In genomic region chr11:119051440-119052162, GRCh38 we compare ENCODE assay signal across 2 cellular contexts.
TF ChIP-seq lines count a peak whose summit lies in the region.

No MANE protein-coding gene starts in this region.

TF ChIP-seq in GM12891, 5 proteins besides CTCF, POLR2A, EP300 and RAD21:
- peak; percentile 61; the same call in 1 of the 2 replicates for TF ChIP-seq POLR2AphosphoS5 (IDR thresholded peaks at IDR 0.05; ENCODE audit: low read depth, low read length)
- peak; percentile 61 for TF ChIP-seq SPI1 (IDR thresholded peaks at IDR 0.05; ENCODE audit: low read depth, low read length)
- TF ChIP-seq TAF1 (IDR thresholded peaks at IDR 0.05; ENCODE audit: low read depth, low read length), result no peak

TF ChIP-seq in GM12878, 131 proteins besides CTCF, POLR2A, EP300 and RAD21 (continues in another document):
- TF ChIP-seq GABPA (IDR thresholded peaks at IDR 0.05; ENCODE audit: low read depth), result no peak
- TF ChIP-seq SUZ12 (IDR thresholded peaks at IDR 0.05; ENCODE audit: unreplicated experiment), result no peak
- no peak for TF ChIP-seq E4F1 (IDR thresholded peaks at IDR 0.05; ENCODE audit: borderline replicate concordance, partially characterized antibody)
- 0 out of 2 replicates have a peak, but pooled peaks have one; percentile 23 for TF ChIP-seq CREM (IDR thresholded peaks at IDR 0.05; ENCODE audit: low read depth)
- TF ChIP-seq RELB (IDR thresholded peaks at IDR 0.05; ENCODE audit: low read depth), result peak; percentile 81
- TF ChIP-seq EGR1 (IDR thresholded peaks at IDR 0.05; ENCODE audit: borderline replicate concordance in 1 of 2, low read depth in 2 of 2, low read length in 2 of 2), result no peak; a peak in 1 of 3 replicates
- TF ChIP-seq BCL3 (IDR thresholded peaks at IDR 0.05; ENCODE audit: borderline replicate concordance, insufficient read depth, low read depth, low read length, poor library complexity, severe bottlenecking), result peak; percentile 41
- TF ChIP-seq WRNIP1 (IDR thresholded peaks at IDR 0.05; ENCODE audit: borderline replicate concordance, low read depth, low read length), result no peak
- TF ChIP-seq SMC3 (IDR thresholded peaks at IDR 0.05; ENCODE audit: borderline replicate concordance, low read length), result no peak
- peak; percentile 53; the same call in 1 of the 2 replicates for TF ChIP-seq RUNX3 (IDR thresholded peaks at IDR 0.05; ENCODE audit: low read length)
- no peak for TF ChIP-seq MXI1 (IDR thresholded peaks at IDR 0.05; ENCODE audit: low read depth, low read length)
- TF ChIP-seq SMAD1 (IDR thresholded peaks at IDR 0.05; ENCODE audit: low read depth, partially characterized antibody), result no peak
- no peak for TF ChIP-seq BMI1 (IDR thresholded peaks at IDR 0.05; ENCODE audit: borderline replicate concordance)
- no peak for TF ChIP-seq RBBP5 (conservative IDR thresholded peaks at IDR 0.05)
- peak; percentile 89 for TF ChIP-seq YY1 (IDR thresholded peaks at IDR 0.05; ENCODE audit: low read depth, low read length)
- TF ChIP-seq JUND (IDR thresholded peaks at IDR 0.05; ENCODE audit: low read depth, low read length), result no peak
- peak; percentile 98 for TF ChIP-seq RELA (IDR thresholded peaks at IDR 0.05; ENCODE audit: borderline replicate concordance, partially characterized antibody)
- no peak for TF ChIP-seq CUX1 (IDR thresholded peaks at IDR 0.05; ENCODE audit: insufficient replicate concordance, low read depth, low read length)
- no peak for TF ChIP-seq EZH2 (IDR thresholded peaks at IDR 0.05; ENCODE audit: borderline replicate concordance, control insufficient read depth, low read depth, low read length)
- peak; percentile 41; the same call in 1 of the 2 replicates for TF ChIP-seq NR2F1 (conservative IDR thresholded peaks at IDR 0.05)
- peak; percentile 56; the same call in 1 of the 2 replicates for TF ChIP-seq SPI1 (IDR thresholded peaks at IDR 0.05; ENCODE audit: borderline replicate concordance, insufficient read depth, low read depth, low read length)
- no peak for TF ChIP-seq NFYA (IDR thresholded peaks at IDR 0.05; ENCODE audit: borderline replicate concordance, low read depth, low read length)
- TF ChIP-seq CBFB (IDR thresholded peaks at IDR 0.05; ENCODE audit: low read depth), result no peak
- no peak for TF ChIP-seq MTA3 (IDR thresholded peaks at IDR 0.05; ENCODE audit: borderline replicate concordance, low read length)
- TF ChIP-seq TCF12 (IDR thresholded peaks at IDR 0.05; ENCODE audit: low read depth, low read length), result peak; percentile 89
- peak; percentile 43; the same call in 1 of the 2 replicates for TF ChIP-seq MLLT1 (IDR thresholded peaks at IDR 0.05)
- TF ChIP-seq PAX5 (IDR thresholded peaks at IDR 0.05; ENCODE audit: borderline replicate concordance, low read depth, low read length), result peak; percentile 57; the same call in 1 of the 2 replicates
- no peak; the same call in 1 of the 2 replicates for TF ChIP-seq SIN3A (IDR thresholded peaks at IDR 0.05; ENCODE audit: low read depth, low read length)
- no peak for TF ChIP-seq CHD1 (IDR thresholded peaks at IDR 0.05; ENCODE audit: low read depth, low read length)
- TF ChIP-seq KLF5 (IDR thresholded peaks at IDR 0.05; ENCODE audit: partially characterized antibody), result no peak
- no peak for TF ChIP-seq ZBED1 (IDR thresholded peaks at IDR 0.05; ENCODE audit: borderline replicate concordance)
- no peak for TF ChIP-seq ATF2 (IDR thresholded peaks at IDR 0.05; ENCODE audit: low read length)
- TF ChIP-seq PKNOX1 (IDR thresholded peaks at IDR 0.05), result no peak
- peak; percentile 64; the same call in 1 of the 2 replicates for TF ChIP-seq NBN (IDR thresholded peaks at IDR 0.05)
- TF ChIP-seq SREBF2 (IDR thresholded peaks at IDR 0.05; ENCODE audit: low read length), result no peak
- TF ChIP-seq ZNF274 (IDR thresholded peaks at IDR 0.05; ENCODE audit: insufficient read depth, insufficient read length), result no peak
- TF ChIP-seq STAT3 (IDR thresholded peaks at IDR 0.05; ENCODE audit: low read depth, low read length), result no peak
- TF ChIP-seq MEF2A (IDR thresholded peaks at IDR 0.05; ENCODE audit: insufficient read depth, low read depth, low read length), result no peak
- TF ChIP-seq ZSCAN29 (IDR thresholded peaks at IDR 0.05), result no peak
- peak; percentile 63; the same call in 2 of the 3 replicates for TF ChIP-seq POU2F2 (IDR thresholded peaks at IDR 0.05; ENCODE audit: borderline replicate concordance, low read depth, low read length)
- TF ChIP-seq CHD2 (IDR thresholded peaks at IDR 0.05; ENCODE audit: borderline replicate concordance, low read depth, low read length), result no peak
- no peak for TF ChIP-seq CEBPZ (IDR thresholded peaks at IDR 0.05; ENCODE audit: low read depth, low read length)
- no peak for TF ChIP-seq BCL11A (IDR thresholded peaks at IDR 0.05; ENCODE audit: low read depth, low read length)
- no peak for TF ChIP-seq NFXL1 (IDR thresholded peaks at IDR 0.05; ENCODE audit: borderline replicate concordance)
- no peak for TF ChIP-seq NRF1 (conservative IDR thresholded peaks at IDR 0.05; ENCODE audit: low read depth, low read length)
